In genomic region chr10:29948971-29949370, GRCh38 we compare ENCODE assay signal across 9 cellular contexts.
DNase-seq lines count a peak whose midpoint lies in the region; ATAC-seq and TF ChIP-seq lines count a peak whose summit lies in the region.
"Had no signal": no experiment of that assay in that cellular context is flagged by ENCODE, and none has a peak within 500 bp of the region (broad histone marks: within the 10 kb centered on the region; RNA-seq: fewer than 3 reads in every experiment).

No MANE protein-coding gene starts in this region.

- H3K4me1 ChIP-seq in SJSA1 (replicated peaks) (peaks cover 38% of the 10 kb centered on the region), testis (peaks cover 17% of the 10 kb centered on the region)

- no peak for TF ChIP-seq POLR2A in testis (IDR thresholded peaks at IDR 0.05)

- no peaks in the 10 kb centered on the region for H3K27me3 ChIP-seq in SJSA1 (replicated peaks)
- H3K27me3 ChIP-seq in testis: no peaks in the 10 kb centered on the region

- peak; percentile 13 for DNase-seq in activated T-cell treated with anti-CD3 and anti-CD28 coated beads for 48 hours (ENCODE audit: low read depth)
- no peak for DNase-seq in activated T-cell treated with anti-CD3 and anti-CD28 coated beads, Interleukin-2, amount 50 U/mL, for 1 hour
- DNase-seq in SJSA1 (ENCODE audit: low read depth in 1 of 2, low spot score in 2 of 2): no peak
- peak; percentile 65 for DNase-seq in glomerular visceral epithelial cell (ENCODE audit: extremely low spot score)
- DNase-seq in testis: no peak
- no peak for DNase-seq in midbrain (lab: John Stamatoyannopoulos, UW)
- DNase-seq: SIG-M5 had no signal

- intact Hi-C loops in testis (cut with DNase I; ENCODE audit: low total_unique reads): no loop called here

- H3K4me3 ChIP-seq in SJSA1: no peak overlapping the region
- no peak overlapping the region for H3K4me3 ChIP-seq in testis

- H3K9me3 ChIP-seq in SJSA1 (replicated peaks) (no peaks in the 10 kb centered on the region), testis (no peaks in the 10 kb centered on the region)

- H3K27ac ChIP-seq in SJSA1: peak overlapping the region; percentile 81
- peak overlapping the region; percentile 87 to 89 for H3K27ac ChIP-seq in testis

- no peak for TF ChIP-seq CTCF in testis (IDR thresholded peaks at IDR 0.05)

- H3K36me3 ChIP-seq in SJSA1 (no peaks in the 10 kb centered on the region), testis (ENCODE audit: low read depth, missing control alignments) (no peaks in the 10 kb centered on the region)

- no peak for ATAC-seq in GM21381 (IDR thresholded peaks at IDR 0.05; ENCODE audit: unreplicated experiment)
- no peak for ATAC-seq in HG03196 (IDR thresholded peaks at IDR 0.05; ENCODE audit: unreplicated experiment)

- WGBS in testis, 2 donors: 55 to 68% methylated on average over 5 of the region's 5 CpGs

Comparison
In these comparisons a context has a peak if more than half of its experiments do, and no peak if none do; other contexts are left out.
1. DNase-seq: peak in activated T-cell treated with anti-CD3 and anti-CD28 coated beads for 48 hours (single experiment) and glomerular visceral epithelial cell (single experiment); none in activated T-cell treated with anti-CD3 and anti-CD28 coated beads, Interleukin-2, amount 50 U/mL, for 1 hour (single experiment), SJSA1 (0 of 2), testis (single experiment) and midbrain (single experiment).